ENCODE assay signal across 1 cellular context in genomic region chr7:75485979-75486643, GRCh38.
TF ChIP-seq lines count a peak whose summit lies in the region.

Gene POM121C (minus strand): TSS chr7:75486299. CDS start chr7:75441496, 44,803 bp downstream.

TF ChIP-seq in GM23338, 12 proteins besides CTCF, POLR2A, EP300 and RAD21 (continued from another document):
- TF ChIP-seq REST (IDR thresholded peaks at IDR 0.05; ENCODE audit: unreplicated experiment) (peak; percentile 20), JUNB (IDR thresholded peaks at IDR 0.05; ENCODE audit: unreplicated experiment) (peak; percentile 93), ETS1 (IDR thresholded peaks at IDR 0.05) (peak; percentile 80)
TF ChIP-seq in GM23338: peak in this region for 4; not testable (repeated sequence) for 8.
